1 cellular context compared by ENCODE assay signal in the genomic region with DNA sequence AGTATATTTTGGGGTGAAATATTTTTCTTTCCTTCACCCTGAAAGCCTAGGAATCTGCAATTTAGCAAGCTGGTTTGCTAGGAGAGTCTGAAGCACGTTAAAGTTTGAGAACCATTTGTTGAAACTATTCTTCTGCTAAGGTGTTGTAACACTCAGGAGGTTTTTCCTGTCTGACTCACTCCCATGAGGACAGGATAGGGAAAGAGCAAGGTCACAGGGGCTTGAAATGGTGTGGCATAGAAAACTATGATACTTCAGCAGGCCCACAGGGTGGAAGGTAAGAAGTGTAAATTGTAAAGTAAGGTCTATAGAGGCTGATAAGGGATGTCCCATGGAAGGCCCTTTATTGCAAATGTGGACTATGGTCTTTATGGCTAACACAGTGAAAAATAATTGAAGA.
TF ChIP-seq lines count a peak whose summit lies in the region.

No MANE protein-coding gene starts in this region.

TF ChIP-seq in GM23338, 12 proteins besides CTCF, POLR2A, EP300 and RAD21 (continued from another document):
- TF ChIP-seq, protein P1, sequence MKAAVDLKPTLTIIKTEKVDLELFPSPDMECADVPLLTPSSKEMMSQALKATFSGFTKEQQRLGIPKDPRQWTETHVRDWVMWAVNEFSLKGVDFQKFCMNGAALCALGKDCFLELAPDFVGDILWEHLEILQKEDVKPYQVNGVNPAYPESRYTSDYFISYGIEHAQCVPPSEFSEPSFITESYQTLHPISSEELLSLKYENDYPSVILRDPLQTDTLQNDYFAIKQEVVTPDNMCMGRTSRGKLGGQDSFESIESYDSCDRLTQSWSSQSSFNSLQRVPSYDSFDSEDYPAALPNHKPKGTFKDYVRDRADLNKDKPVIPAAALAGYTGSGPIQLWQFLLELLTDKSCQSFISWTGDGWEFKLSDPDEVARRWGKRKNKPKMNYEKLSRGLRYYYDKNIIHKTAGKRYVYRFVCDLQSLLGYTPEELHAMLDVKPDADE (IDR thresholded peaks at IDR 0.05), result no peak
- no peak for TF ChIP-seq STAT1 (IDR thresholded peaks at IDR 0.05; ENCODE audit: unreplicated experiment)
- no peak for TF ChIP-seq ZNF114 (CRISPR knock-in tag; IDR thresholded peaks at IDR 0.05)
- no peak for TF ChIP-seq EZH2 (IDR thresholded peaks at IDR 0.05; ENCODE audit: low read depth, unreplicated experiment)
- TF ChIP-seq, protein P2, sequence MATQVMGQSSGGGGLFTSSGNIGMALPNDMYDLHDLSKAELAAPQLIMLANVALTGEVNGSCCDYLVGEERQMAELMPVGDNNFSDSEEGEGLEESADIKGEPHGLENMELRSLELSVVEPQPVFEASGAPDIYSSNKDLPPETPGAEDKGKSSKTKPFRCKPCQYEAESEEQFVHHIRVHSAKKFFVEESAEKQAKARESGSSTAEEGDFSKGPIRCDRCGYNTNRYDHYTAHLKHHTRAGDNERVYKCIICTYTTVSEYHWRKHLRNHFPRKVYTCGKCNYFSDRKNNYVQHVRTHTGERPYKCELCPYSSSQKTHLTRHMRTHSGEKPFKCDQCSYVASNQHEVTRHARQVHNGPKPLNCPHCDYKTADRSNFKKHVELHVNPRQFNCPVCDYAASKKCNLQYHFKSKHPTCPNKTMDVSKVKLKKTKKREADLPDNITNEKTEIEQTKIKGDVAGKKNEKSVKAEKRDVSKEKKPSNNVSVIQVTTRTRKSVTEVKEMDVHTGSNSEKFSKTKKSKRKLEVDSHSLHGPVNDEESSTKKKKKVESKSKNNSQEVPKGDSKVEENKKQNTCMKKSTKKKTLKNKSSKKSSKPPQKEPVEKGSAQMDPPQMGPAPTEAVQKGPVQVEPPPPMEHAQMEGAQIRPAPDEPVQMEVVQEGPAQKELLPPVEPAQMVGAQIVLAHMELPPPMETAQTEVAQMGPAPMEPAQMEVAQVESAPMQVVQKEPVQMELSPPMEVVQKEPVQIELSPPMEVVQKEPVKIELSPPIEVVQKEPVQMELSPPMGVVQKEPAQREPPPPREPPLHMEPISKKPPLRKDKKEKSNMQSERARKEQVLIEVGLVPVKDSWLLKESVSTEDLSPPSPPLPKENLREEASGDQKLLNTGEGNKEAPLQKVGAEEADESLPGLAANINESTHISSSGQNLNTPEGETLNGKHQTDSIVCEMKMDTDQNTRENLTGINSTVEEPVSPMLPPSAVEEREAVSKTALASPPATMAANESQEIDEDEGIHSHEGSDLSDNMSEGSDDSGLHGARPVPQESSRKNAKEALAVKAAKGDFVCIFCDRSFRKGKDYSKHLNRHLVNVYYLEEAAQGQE (IDR thresholded peaks at IDR 0.05; ENCODE audit: unreplicated experiment), result no peak
TF ChIP-seq in GM23338: peak in this region for 0.
